Comparison of ENCODE assay signal across 24 cellular contexts in genomic region chr5:51997500-51997899, GRCh38.
DNase-seq lines count a peak whose midpoint lies in the region; ATAC-seq, FAIRE-seq and TF ChIP-seq lines count a peak whose summit lies in the region.
"Had no signal": no experiment of that assay in that cellular context is flagged by ENCODE, and none has a peak within 500 bp of the region (broad histone marks: within the 10 kb centered on the region; RNA-seq: fewer than 3 reads in every experiment).

No MANE protein-coding gene starts in this region.

- TF ChIP-seq RAD21 in HepG2 (CRISPR knock-in tag; IDR thresholded peaks at IDR 0.05), result no peak

- POLR2A ChIA-PET in HepG2 (lab: Yijun Ruan, JAX), result no interaction called here
- POLR2A ChIA-PET in WTC11 (lab: Charles Lee), result no interaction called here
- POLR2A ChIA-PET in naive thymus-derived CD8-positive, alpha-beta T cell (lab: Charles Lee), result no interaction called here

- BruUV-seq in HepG2 (replicated peaks; lab: Mats Ljungman, UMichigan), result no TSS peak

- H3K27me3 Mint-ChIP-seq in WTC11 (ENCODE audit: low read depth) (no peaks in the 10 kb centered on the region), glutamatergic neuron (ENCODE audit: unreplicated experiment) (no peaks in the 10 kb centered on the region), neural progenitor cell (ENCODE audit: insufficient read depth, low read depth) (peaks cover 42% of the 10 kb centered on the region)
- H3K27me3 Mint-ChIP-seq in naive thymus-derived CD8-positive, alpha-beta T cell, result no peaks in the 10 kb centered on the region
- H3K27me3 Mint-ChIP-seq: CD4-positive, alpha-beta memory T cell; CD4-positive, CD25-positive, alpha-beta regulatory T cell; CD8-positive, alpha-beta memory T cell had no signal

- H3K4me1 Mint-ChIP-seq in WTC11 (peaks cover 3% of the 10 kb centered on the region), glutamatergic neuron (ENCODE audit: low read depth, unreplicated experiment) (peaks cover 26% of the 10 kb centered on the region), neural progenitor cell (peaks cover 4% of the 10 kb centered on the region)
- peaks cover 0 to 2% (median 0%) of the 10 kb centered on the region in 4 donors for H3K4me1 Mint-ChIP-seq in naive thymus-derived CD8-positive, alpha-beta T cell
- H3K4me1 Mint-ChIP-seq: CD14-positive monocyte; CD4-positive, alpha-beta memory T cell; CD4-positive, CD25-positive, alpha-beta regulatory T cell; CD8-positive, alpha-beta memory T cell had no signal

- no peak for FAIRE-seq in HepG2 (lab: Jason Lieb, UNC)
- FAIRE-seq: G401.6, GM12891, GM19239 had no signal

- intact Hi-C loops in HepG2 (cut with micrococcal nuclease; ENCODE audit: unreplicated experiment), result no loop called here
- intact Hi-C loops in right lobe of liver (cut with DNase I), result no loop called here

- no peak overlapping the region for H3K4me3 ChIP-seq in HepG2 (replicated peaks in 1 of 3; ENCODE audit: insufficient read depth in 1 of 3, low read depth in 2 of 3, low read length in 3 of 3)
- no peak overlapping the region for H3K4me3 ChIP-seq in right lobe of liver
- no peak overlapping the region for H3K4me3 ChIP-seq in neural progenitor cell
- H3K4me3 ChIP-seq: BLaER1 had no signal

- H3K27me3 ChIP-seq in HepG2 (ENCODE audit: control insufficient read depth in 1 of 2, insufficient read depth in 2 of 2, low read length in 2 of 2) (no peaks in the 10 kb centered on the region), right lobe of liver (no peaks in the 10 kb centered on the region), neural progenitor cell (peaks cover 41% of the 10 kb centered on the region)
- H3K27me3 ChIP-seq: BE2C, BLaER1 had no signal

- H3K9me3 Mint-ChIP-seq in WTC11, result peaks cover 4% of the 10 kb centered on the region; the same call in 1 of the 2 replicates
- peaks cover 3% of the 10 kb centered on the region for H3K9me3 Mint-ChIP-seq in glutamatergic neuron (ENCODE audit: unreplicated experiment)
- peaks cover 6% of the 10 kb centered on the region for H3K9me3 Mint-ChIP-seq in neural progenitor cell
- H3K9me3 Mint-ChIP-seq in naive thymus-derived CD8-positive, alpha-beta T cell, result peaks cover 0 to 22% (median 3%) of the 10 kb centered on the region in 9 donors

- H3K27ac Mint-ChIP-seq in WTC11 (no peak overlapping the region), glutamatergic neuron (ENCODE audit: unreplicated experiment) (peak overlapping the region; percentile 92), neural progenitor cell (no peak overlapping the region)
- no peak overlapping the region for H3K27ac Mint-ChIP-seq in naive thymus-derived CD8-positive, alpha-beta T cell
- H3K27ac Mint-ChIP-seq: CD14-positive monocyte; CD4-positive, alpha-beta memory T cell; CD4-positive, CD25-positive, alpha-beta regulatory T cell; CD8-positive, alpha-beta memory T cell had no signal

- CTCF ChIA-PET in HepG2 (lab: Yijun Ruan, JAX; ENCODE audit: low intra/inter-chr PET ratio, low total read pairs) (no interaction called here), WTC11 (lab: Charles Lee) (no interaction called here)

- no peaks in the 10 kb centered on the region for H3K36me3 ChIP-seq in HepG2 (replicated peaks in 1 of 2; ENCODE audit: control insufficient read depth in 1 of 2, insufficient read depth in 2 of 2, low read length in 2 of 2)
- no peaks in the 10 kb centered on the region for H3K36me3 ChIP-seq in right lobe of liver
- no peaks in the 10 kb centered on the region for H3K36me3 ChIP-seq in neural progenitor cell
- H3K36me3 ChIP-seq: BE2C, BLaER1 had no signal

- H3K79me2 ChIP-seq in HepG2 (ENCODE audit: insufficient read depth, low read length), result no peaks in the 10 kb centered on the region
- H3K79me2 ChIP-seq in neural progenitor cell (ENCODE audit: low read depth), result no peaks in the 10 kb centered on the region

- H3K4me2 ChIP-seq in HepG2 (ENCODE audit: low read depth, low read length) (no peak overlapping the region), neural progenitor cell (peak overlapping the region; percentile 44)
- H3K4me2 ChIP-seq: BLaER1 had no signal

- in situ Hi-C loops in HepG2 (cut with HindIII; ENCODE audit: extremely low pct_ligation_motif_present, low pct_unique_long_range_greater_than_20kb), result no loop called here

- H3K4me3 Mint-ChIP-seq in WTC11, result no peak overlapping the region
- H3K4me3 Mint-ChIP-seq in glutamatergic neuron (ENCODE audit: unreplicated experiment), result peak overlapping the region; percentile 43
- no peak overlapping the region for H3K4me3 Mint-ChIP-seq in neural progenitor cell
- H3K4me3 Mint-ChIP-seq in naive thymus-derived CD8-positive, alpha-beta T cell, result no peak overlapping the region
- H3K4me3 Mint-ChIP-seq: CD14-positive monocyte; CD4-positive, alpha-beta memory T cell; CD4-positive, CD25-positive, alpha-beta regulatory T cell; CD8-positive, alpha-beta memory T cell had no signal

- no peaks in the 10 kb centered on the region for H3K36me3 Mint-ChIP-seq in WTC11
- no peaks in the 10 kb centered on the region for H3K36me3 Mint-ChIP-seq in glutamatergic neuron (ENCODE audit: unreplicated experiment)
- H3K36me3 Mint-ChIP-seq in neural progenitor cell, result no peaks in the 10 kb centered on the region
- H3K36me3 Mint-ChIP-seq in naive thymus-derived CD8-positive, alpha-beta T cell, result no peaks in the 10 kb centered on the region
- H3K36me3 Mint-ChIP-seq: CD14-positive monocyte; CD4-positive, alpha-beta memory T cell; CD4-positive, CD25-positive, alpha-beta regulatory T cell; CD8-positive, alpha-beta memory T cell had no signal

- no peaks in the 10 kb centered on the region for H4K20me1 ChIP-seq in HepG2 (ENCODE audit: insufficient read depth, low read length)
- no peaks in the 10 kb centered on the region for H4K20me1 ChIP-seq in neural progenitor cell (ENCODE audit: low read depth)
- H4K20me1 ChIP-seq: BLaER1 had no signal

- H3K27ac ChIP-seq in HepG2 (ENCODE audit: extremely low read length, insufficient read depth, low read length) (no peak overlapping the region), right lobe of liver (no peak overlapping the region), neural progenitor cell (no peak overlapping the region)
- H3K27ac ChIP-seq: 22Rv1, BLaER1 had no signal

- no peak for TF ChIP-seq CTCF in HepG2 (CRISPR knock-in tag; IDR thresholded peaks at IDR 0.05)
- no peak for TF ChIP-seq CTCF in right lobe of liver (IDR thresholded peaks at IDR 0.05)
- no peak for TF ChIP-seq CTCF in WTC11 (IDR thresholded peaks at IDR 0.05)
- TF ChIP-seq CTCF in glutamatergic neuron (IDR thresholded peaks at IDR 0.05; ENCODE audit: partially characterized antibody, unreplicated experiment), result no peak
- TF ChIP-seq CTCF in neural progenitor cell (IDR thresholded peaks at IDR 0.05), result no peak

- H3K9me3 ChIP-seq in HepG2 (ENCODE audit: low read length) (no peaks in the 10 kb centered on the region), right lobe of liver (no peaks in the 10 kb centered on the region), neural progenitor cell (ENCODE audit: low read depth) (no peaks in the 10 kb centered on the region)
- H3K9me3 ChIP-seq: BE2C, BLaER1, Caco-2 had no signal

- no peaks in the 10 kb centered on the region for H3K4me1 ChIP-seq in HepG2 (ENCODE audit: insufficient read depth, low read length)
- H3K4me1 ChIP-seq in right lobe of liver, result no peaks in the 10 kb centered on the region
- peaks cover 10% of the 10 kb centered on the region for H3K4me1 ChIP-seq in neural progenitor cell
- H3K4me1 ChIP-seq: BLaER1, Caco-2 had no signal

- H3K9ac ChIP-seq in HepG2 (ENCODE audit: insufficient read depth, low read depth, low read length) (no peak overlapping the region), neural progenitor cell (no peak overlapping the region)
- H3K9ac ChIP-seq: BLaER1 had no signal

- H3F3A ChIP-seq in neural progenitor cell (ENCODE audit: low read depth), result no peaks in the 10 kb centered on the region

- DNase-seq in HepG2 (ENCODE audit: low spot score) (no peak), right lobe of liver (no peak), WTC11 (ENCODE audit: low spot score) (no peak), glutamatergic neuron (no peak), neural progenitor cell (ENCODE audit: low spot score) (no peak), NCI-H1436 (lab: John Stamatoyannopoulos, UW) (no peak), NCI-H1930 (lab: John Stamatoyannopoulos, UW) (no peak)
- DNase-seq in naive thymus-derived CD8-positive, alpha-beta T cell, result no peak
- DNase-seq: ACHN; C1 segment of cervical spinal cord; Caco-2; Calu3; CD4-positive, alpha-beta memory T cell; CD4-positive, CD25-positive, alpha-beta regulatory T cell; CD8-positive, alpha-beta memory T cell; DMS79 treated with DMSO at 0.1 percent for 48 hours; GF-D8 had no signal

- TF ChIP-seq POLR2A in HepG2 (IDR thresholded peaks at IDR 0.05; ENCODE audit: insufficient read depth in 1 of 2, low read depth in 2 of 2, low read length in 2 of 2) (no peak), right lobe of liver (IDR thresholded peaks at IDR 0.05) (no peak)

- TF ChIP-seq EP300 in HepG2 (IDR thresholded peaks at IDR 0.05; ENCODE audit: low read depth in 2 of 2, low read length in 2 of 2) (no peak), HepG2 (CRISPR knock-in tag; IDR thresholded peaks at IDR 0.05; ENCODE audit: borderline replicate concordance) (no peak)

- H2AFZ ChIP-seq in HepG2 (ENCODE audit: low read length) (no peak overlapping the region), neural progenitor cell (replicated peaks) (no peak overlapping the region)

- ATAC-seq in HepG2, result no peak
- ATAC-seq in right lobe of liver, result no peak
- ATAC-seq in WTC11, result no peak
- no peak for ATAC-seq in naive thymus-derived CD8-positive, alpha-beta T cell

TF ChIP-seq in HepG2, 621 proteins besides CTCF, POLR2A, EP300 and RAD21:
- TF ChIP-seq HNRNPK (IDR thresholded peaks at IDR 0.05; ENCODE audit: low read depth, low read length, poor library complexity, severe bottlenecking) (peak; percentile 61), HMG20A (CRISPR knock-in tag; IDR thresholded peaks at IDR 0.05; ENCODE audit: borderline replicate concordance) (no peak)
TF ChIP-seq in HepG2: peak in this region for 1.

TF ChIP-seq in WTC11, 78 proteins besides CTCF, POLR2A, EP300 and RAD21 (continues in another document):
- TF ChIP-seq HMGA2 (CRISPR knock-in tag; IDR thresholded peaks at IDR 0.05), result peak; percentile 66
